ENCODE assay signal across 1 cellular context in the genomic region with DNA sequence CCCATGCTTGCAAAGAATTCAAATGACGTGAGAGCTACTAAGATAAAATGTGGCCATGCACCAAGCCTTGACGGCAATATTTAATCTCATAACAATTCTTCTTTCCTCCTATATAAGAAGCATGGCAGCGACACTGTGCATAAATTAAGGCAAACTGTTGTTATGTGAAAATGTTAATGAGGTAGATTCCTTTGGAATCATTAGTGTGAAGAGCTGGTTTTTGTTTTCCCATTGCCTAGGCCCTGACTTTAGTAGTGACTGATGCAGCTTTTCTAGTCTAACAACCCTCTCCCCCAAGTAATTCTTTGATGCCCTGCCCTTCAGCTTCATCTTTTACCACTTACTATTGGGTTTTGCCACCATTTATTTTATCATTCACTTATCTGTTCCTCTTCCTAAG.
TF ChIP-seq lines count a peak whose summit lies in the region.

No MANE protein-coding gene starts in this region.

TF ChIP-seq in H1, 55 proteins besides CTCF, POLR2A, EP300 and RAD21:
- TF ChIP-seq CHD2 (IDR thresholded peaks at IDR 0.05; ENCODE audit: low read length) (0 out of 2 replicates have a peak, but pooled peaks have one; percentile 13), SIX5 (IDR thresholded peaks at IDR 0.05; ENCODE audit: low read depth, low read length) (no peak), GTF2F1 (IDR thresholded peaks at IDR 0.05; ENCODE audit: borderline replicate concordance, low read depth, low read length) (no peak), CHD1 (IDR thresholded peaks at IDR 0.05; ENCODE audit: low read depth, low read length) (no peak), CREB1 (IDR thresholded peaks at IDR 0.05) (no peak), KDM5A (IDR thresholded peaks at IDR 0.05; ENCODE audit: low read length) (no peak)
- TF ChIP-seq, protein P1, sequence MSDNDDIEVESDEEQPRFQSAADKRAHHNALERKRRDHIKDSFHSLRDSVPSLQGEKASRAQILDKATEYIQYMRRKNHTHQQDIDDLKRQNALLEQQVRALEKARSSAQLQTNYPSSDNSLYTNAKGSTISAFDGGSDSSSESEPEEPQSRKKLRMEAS (IDR thresholded peaks at IDR 0.05) = no peak
